ENCODE assay signal across 8 cellular contexts in the genomic region with DNA sequence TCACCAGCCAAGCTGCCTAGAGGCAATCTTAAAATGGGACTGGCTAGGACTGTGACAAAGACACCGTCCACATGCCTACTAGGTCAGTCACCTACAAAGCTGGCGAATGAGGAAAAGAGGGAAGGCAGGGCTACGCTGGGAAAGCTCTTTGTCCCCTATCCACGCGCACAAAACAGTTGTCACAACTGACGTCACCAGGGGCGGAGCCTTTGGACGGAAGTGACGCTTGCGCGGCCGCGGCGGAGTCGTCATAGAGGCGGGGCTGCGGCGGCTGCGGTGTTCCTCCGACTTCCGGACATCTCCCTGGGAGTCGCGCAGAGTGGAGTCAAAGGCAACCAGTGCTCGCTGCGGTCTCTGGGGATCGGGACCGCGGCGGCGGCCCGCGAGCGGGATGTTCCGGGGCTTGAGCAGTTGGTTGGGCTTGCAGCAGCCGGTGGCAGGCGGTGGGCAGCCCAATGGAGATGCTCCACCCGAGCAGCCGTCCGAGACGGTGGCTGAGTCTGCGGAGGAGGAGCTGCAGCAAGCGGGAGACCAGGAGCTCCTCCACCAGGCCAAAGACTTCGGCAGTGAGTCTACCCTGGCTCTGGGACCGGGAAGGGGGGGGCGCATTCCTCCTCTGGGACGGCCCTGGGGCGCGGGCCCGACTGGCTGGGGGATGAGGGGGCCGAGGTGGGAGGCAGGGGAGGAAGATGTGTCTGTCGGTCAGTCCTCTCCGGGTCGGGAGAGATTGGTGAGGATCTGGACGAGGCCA. TPM values are rescaled to one million over a fixed set of nuclear protein-coding genes. Genes with fewer than 3 reads are reported as not detected.
A peak's percentile ranks its signal among the peaks of the same experiment; 100 is the strongest.
DNase-seq lines count a peak whose midpoint lies in the region; ATAC-seq and TF ChIP-seq lines count a peak whose summit lies in the region.

A gene with protein sequence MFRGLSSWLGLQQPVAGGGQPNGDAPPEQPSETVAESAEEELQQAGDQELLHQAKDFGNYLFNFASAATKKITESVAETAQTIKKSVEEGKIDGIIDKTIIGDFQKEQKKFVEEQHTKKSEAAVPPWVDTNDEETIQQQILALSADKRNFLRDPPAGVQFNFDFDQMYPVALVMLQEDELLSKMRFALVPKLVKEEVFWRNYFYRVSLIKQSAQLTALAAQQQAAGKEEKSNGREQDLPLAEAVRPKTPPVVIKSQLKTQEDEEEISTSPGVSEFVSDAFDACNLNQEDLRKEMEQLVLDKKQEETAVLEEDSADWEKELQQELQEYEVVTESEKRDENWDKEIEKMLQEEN (plus strand): TSS at position 279 of the 751 bp plus-strand sequence. CDS start 113 bp downstream, at position 392.

- ATAC-seq in HG02571 (IDR thresholded peaks at IDR 0.05; ENCODE audit: unreplicated experiment): peak; percentile 99

- H3K27ac ChIP-seq in SK-N-SH (ENCODE audit: low read depth in 2 of 2, low read length in 1 of 2): peak within 1 kb of the TSS; percentile 90 to 99

- peak within 1 kb of the TSS; percentile 87 for H3K4me2 ChIP-seq in SK-N-SH

- DNase-seq in GM04504 (ENCODE audit: low read depth) (peak; percentile 97), NCI-H1048 (lab: John Stamatoyannopoulos, UW) (peak; percentile 93), SK-N-SH (peak; percentile 90), germinal center (ENCODE audit: low spot score) (peak; percentile 72), non-pigmented ciliary epithelial cell (ENCODE audit: low read depth) (peak; percentile 83), superior temporal gyrus (ENCODE audit: extremely low spot score) (peak; percentile 94)
- DNase-seq in activated naive CD4-positive, alpha-beta T cell treated with anti-CD3 and anti-CD28 coated beads, Interleukin-2, amount 50 U/mL, for 16 hours: peak; percentile 89

- CTCF ChIA-PET in SK-N-SH (lab: Yijun Ruan, JAX): interaction anchor here (0.8 to 1.4 kb wide), 5 partner anchors 11 to 1080 kb away, joined by 3 to 9 read pairs (median 3); no protein-coding TSS in a partner anchor

- H3K27me3 ChIP-seq in SK-N-SH (ENCODE audit: insufficient read depth): no peaks in the 10 kb centered on the region

- H4K20me1 ChIP-seq in SK-N-SH (ENCODE audit: insufficient read depth): peaks cover 31% of the 10 kb centered on the region

- peak within 1 kb of the TSS; percentile 69 for H2AFZ ChIP-seq in SK-N-SH (ENCODE audit: low read depth)

- WGBS in SK-N-SH (ENCODE audit: low lambda C conversion rate): 0% methylated on average over 24 of the region's 54 CpGs

- peak; percentile 11; the same call in 1 of the 2 replicates for TF ChIP-seq CTCF in SK-N-SH (IDR thresholded peaks at IDR 0.05)

- no peak for TF ChIP-seq RAD21 in SK-N-SH (IDR thresholded peaks at IDR 0.05; ENCODE audit: low read length)

- peaks cover 49% of the 10 kb centered on the region for H3K79me2 ChIP-seq in SK-N-SH (ENCODE audit: insufficient read depth)

- no peak for TF ChIP-seq EP300 in SK-N-SH (IDR thresholded peaks at IDR 0.05; ENCODE audit: borderline replicate concordance in 1 of 2, low read depth in 1 of 2, low read length in 1 of 2)

- H3K36me3 ChIP-seq in SK-N-SH (replicated peaks in 1 of 2; ENCODE audit: control insufficient read depth in 1 of 2, insufficient read depth in 2 of 2, low read length in 1 of 2): peaks cover 3 to 10% of the 10 kb centered on the region in 2 experiments

- POLR2A ChIA-PET in SK-N-SH (lab: Yijun Ruan, JAX): interaction anchor here (0.6 to 1.4 kb wide), 13 partner anchors 8 to 1376 kb away, joined by 3 to 6 read pairs (median 4); a partner anchor contains a TSS

- H3K4me1 ChIP-seq in SK-N-SH (ENCODE audit: control insufficient read depth in 1 of 2, insufficient read depth in 2 of 2, low read depth in 1 of 2, low read length in 1 of 2): peaks cover 0 to 7% of the 10 kb centered on the region in 2 experiments; a peak in 2 of 4 replicates

- H3F3A ChIP-seq in SK-N-SH (replicated peaks; ENCODE audit: insufficient read depth): peaks cover 7% of the 10 kb centered on the region

- peak within 1 kb of the TSS; percentile 89 for H3K9ac ChIP-seq in SK-N-SH

- H3K4me3 ChIP-seq in SK-N-SH (ENCODE audit: low read depth in 2 of 2, low read length in 1 of 2): peak within 1 kb of the TSS; percentile 75 to 81

- no peaks in the 10 kb centered on the region for H3K9me2 ChIP-seq in SK-N-SH

- no peaks in the 10 kb centered on the region for H3K9me3 ChIP-seq in SK-N-SH

TF ChIP-seq in SK-N-SH, 30 proteins besides CTCF, POLR2A, EP300 and RAD21:
- TF ChIP-seq ELF1 (IDR thresholded peaks at IDR 0.05): peak; percentile 82
- no peak for TF ChIP-seq FOXM1 (IDR thresholded peaks at IDR 0.05; ENCODE audit: low read depth)
- TF ChIP-seq SIN3A (IDR thresholded peaks at IDR 0.05; ENCODE audit: borderline replicate concordance, low read depth, low read length): 0 out of 2 replicates have a peak, but pooled peaks have one; percentile 22
- no peak for TF ChIP-seq FOXJ3 (CRISPR knock-in tag; IDR thresholded peaks at IDR 0.05)
- peak; percentile 37 for TF ChIP-seq CHD2 (IDR thresholded peaks at IDR 0.05; ENCODE audit: low read length, partially characterized antibody)
- TF ChIP-seq GABPA (IDR thresholded peaks at IDR 0.05; ENCODE audit: low read depth): peak; percentile 86
- TF ChIP-seq, protein P1, sequence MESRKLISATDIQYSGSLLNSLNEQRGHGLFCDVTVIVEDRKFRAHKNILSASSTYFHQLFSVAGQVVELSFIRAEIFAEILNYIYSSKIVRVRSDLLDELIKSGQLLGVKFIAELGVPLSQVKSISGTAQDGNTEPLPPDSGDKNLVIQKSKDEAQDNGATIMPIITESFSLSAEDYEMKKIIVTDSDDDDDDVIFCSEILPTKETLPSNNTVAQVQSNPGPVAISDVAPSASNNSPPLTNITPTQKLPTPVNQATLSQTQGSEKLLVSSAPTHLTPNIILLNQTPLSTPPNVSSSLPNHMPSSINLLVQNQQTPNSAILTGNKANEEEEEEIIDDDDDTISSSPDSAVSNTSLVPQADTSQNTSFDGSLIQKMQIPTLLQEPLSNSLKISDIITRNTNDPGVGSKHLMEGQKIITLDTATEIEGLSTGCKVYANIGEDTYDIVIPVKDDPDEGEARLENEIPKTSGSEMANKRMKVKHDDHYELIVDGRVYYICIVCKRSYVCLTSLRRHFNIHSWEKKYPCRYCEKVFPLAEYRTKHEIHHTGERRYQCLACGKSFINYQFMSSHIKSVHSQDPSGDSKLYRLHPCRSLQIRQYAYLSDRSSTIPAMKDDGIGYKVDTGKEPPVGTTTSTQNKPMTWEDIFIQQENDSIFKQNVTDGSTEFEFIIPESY (IDR thresholded peaks at IDR 0.05; ENCODE audit: borderline replicate concordance, low read depth): no peak
- TF ChIP-seq NRF1 (IDR thresholded peaks at IDR 0.05; ENCODE audit: low read depth, low read length): peak; percentile 56; the same call in 1 of the 2 replicates
- TF ChIP-seq FOSL2 (IDR thresholded peaks at IDR 0.05; ENCODE audit: borderline replicate concordance, low read depth): peak; percentile 3; the same call in 1 of the 2 replicates
- TF ChIP-seq TAF1 (IDR thresholded peaks at IDR 0.05; ENCODE audit: borderline replicate concordance, low read depth, low read length): peak; percentile 87
- no peak for TF ChIP-seq EZH2phosphoT487 (IDR thresholded peaks at IDR 0.05; ENCODE audit: borderline replicate concordance, low read depth)
- TF ChIP-seq, protein P2, sequence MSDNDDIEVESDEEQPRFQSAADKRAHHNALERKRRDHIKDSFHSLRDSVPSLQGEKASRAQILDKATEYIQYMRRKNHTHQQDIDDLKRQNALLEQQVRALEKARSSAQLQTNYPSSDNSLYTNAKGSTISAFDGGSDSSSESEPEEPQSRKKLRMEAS (IDR thresholded peaks at IDR 0.05; ENCODE audit: low read depth): peak; percentile 87
- peak; percentile 88 for TF ChIP-seq MXI1 (IDR thresholded peaks at IDR 0.05; ENCODE audit: low read depth, low read length)
- TF ChIP-seq, protein P3, sequence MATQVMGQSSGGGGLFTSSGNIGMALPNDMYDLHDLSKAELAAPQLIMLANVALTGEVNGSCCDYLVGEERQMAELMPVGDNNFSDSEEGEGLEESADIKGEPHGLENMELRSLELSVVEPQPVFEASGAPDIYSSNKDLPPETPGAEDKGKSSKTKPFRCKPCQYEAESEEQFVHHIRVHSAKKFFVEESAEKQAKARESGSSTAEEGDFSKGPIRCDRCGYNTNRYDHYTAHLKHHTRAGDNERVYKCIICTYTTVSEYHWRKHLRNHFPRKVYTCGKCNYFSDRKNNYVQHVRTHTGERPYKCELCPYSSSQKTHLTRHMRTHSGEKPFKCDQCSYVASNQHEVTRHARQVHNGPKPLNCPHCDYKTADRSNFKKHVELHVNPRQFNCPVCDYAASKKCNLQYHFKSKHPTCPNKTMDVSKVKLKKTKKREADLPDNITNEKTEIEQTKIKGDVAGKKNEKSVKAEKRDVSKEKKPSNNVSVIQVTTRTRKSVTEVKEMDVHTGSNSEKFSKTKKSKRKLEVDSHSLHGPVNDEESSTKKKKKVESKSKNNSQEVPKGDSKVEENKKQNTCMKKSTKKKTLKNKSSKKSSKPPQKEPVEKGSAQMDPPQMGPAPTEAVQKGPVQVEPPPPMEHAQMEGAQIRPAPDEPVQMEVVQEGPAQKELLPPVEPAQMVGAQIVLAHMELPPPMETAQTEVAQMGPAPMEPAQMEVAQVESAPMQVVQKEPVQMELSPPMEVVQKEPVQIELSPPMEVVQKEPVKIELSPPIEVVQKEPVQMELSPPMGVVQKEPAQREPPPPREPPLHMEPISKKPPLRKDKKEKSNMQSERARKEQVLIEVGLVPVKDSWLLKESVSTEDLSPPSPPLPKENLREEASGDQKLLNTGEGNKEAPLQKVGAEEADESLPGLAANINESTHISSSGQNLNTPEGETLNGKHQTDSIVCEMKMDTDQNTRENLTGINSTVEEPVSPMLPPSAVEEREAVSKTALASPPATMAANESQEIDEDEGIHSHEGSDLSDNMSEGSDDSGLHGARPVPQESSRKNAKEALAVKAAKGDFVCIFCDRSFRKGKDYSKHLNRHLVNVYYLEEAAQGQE (IDR thresholded peaks at IDR 0.05; ENCODE audit: low read depth, low read length): peak; percentile 12; the same call in 1 of the 2 replicates
- peak; percentile 99 for TF ChIP-seq POLR2AphosphoS5 (IDR thresholded peaks at IDR 0.05; ENCODE audit: low read depth, low read length)

RNA-seq across cellular contexts. Expression of the gene that starts here (rescaled TPM):
- 11.9 and 12.9 TPM in 2 replicates for polyA plus RNA-seq in SK-N-SH (2012; rRNA removed)
- 17.7 and 21.6 TPM in 2 replicates for polyA plus RNA-seq in SK-N-SH (2012; cell fraction: cytosol; rRNA removed)
- polyA plus RNA-seq in SK-N-SH (2012; cell fraction: nucleus; rRNA removed): 6.9 and 9.8 TPM in 2 replicates

Comparison
In these comparisons a context has a peak if more than half of its experiments do, and no peak if none do; other contexts are left out.
1. Peak in every context shown above with its lines: DNase-seq, ATAC-seq, H3K4me3 ChIP-seq and H3K27ac ChIP-seq.